In genomic region chr1:205842177-205842576, GRCh38 we compare ENCODE assay signal across 2 cellular contexts.
TF ChIP-seq lines count a peak whose summit lies in the region.

No MANE protein-coding gene starts in this region.

TF ChIP-seq in SK-N-SH, 30 proteins besides CTCF, POLR2A, EP300 and RAD21 (continued from another document):
- no peak for TF ChIP-seq REST (IDR thresholded peaks at IDR 0.05; ENCODE audit: low read depth, low read length)
- no peak for TF ChIP-seq RCOR1 (IDR thresholded peaks at IDR 0.05; ENCODE audit: low read length)
- no peak for TF ChIP-seq NFIC (IDR thresholded peaks at IDR 0.05; ENCODE audit: borderline replicate concordance)
- no peak for TF ChIP-seq FOXJ3 (CRISPR knock-in tag; IDR thresholded peaks at IDR 0.05)
- TF ChIP-seq FOXM1 (IDR thresholded peaks at IDR 0.05; ENCODE audit: low read depth): no peak
- no peak for TF ChIP-seq NRF1 (IDR thresholded peaks at IDR 0.05; ENCODE audit: low read depth, low read length)
- TF ChIP-seq JUND (IDR thresholded peaks at IDR 0.05): no peak
- no peak for TF ChIP-seq RFX5 (IDR thresholded peaks at IDR 0.05; ENCODE audit: low read length)
- no peak for TF ChIP-seq SMC3 (IDR thresholded peaks at IDR 0.05; ENCODE audit: low read depth, low read length)
- TF ChIP-seq MEF2A (IDR thresholded peaks at IDR 0.05; ENCODE audit: borderline replicate concordance, low read depth): no peak
- no peak for TF ChIP-seq PBX3 (IDR thresholded peaks at IDR 0.05)
- TF ChIP-seq RXRA (IDR thresholded peaks at IDR 0.05; ENCODE audit: borderline replicate concordance, low read depth): no peak

TF ChIP-seq in SK-N-SH treated with all-trans-retinoic acid at 6 μM for 48 hours, 23 proteins besides CTCF, POLR2A, EP300 and RAD21 (continued from another document):
- TF ChIP-seq CSRNP3 (CRISPR knock-in tag; IDR thresholded peaks at IDR 0.05) (no peak), ZC3H10 (CRISPR knock-in tag; IDR thresholded peaks at IDR 0.05) (no peak), CREB5 (CRISPR knock-in tag; IDR thresholded peaks at IDR 0.05; ENCODE audit: low read depth) (no peak), OSR1 (CRISPR knock-in tag; IDR thresholded peaks at IDR 0.05) (no peak), RARB (CRISPR knock-in tag; IDR thresholded peaks at IDR 0.05) (no peak), SNAI2 (CRISPR knock-in tag; IDR thresholded peaks at IDR 0.05) (no peak), PATZ1 (CRISPR knock-in tag; IDR thresholded peaks at IDR 0.05; ENCODE audit: borderline replicate concordance) (no peak), ZNF565 (CRISPR knock-in tag; conservative IDR thresholded peaks at IDR 0.05; ENCODE audit: low read depth) (no peak), TSHZ2 (CRISPR knock-in tag; IDR thresholded peaks at IDR 0.05) (no peak), GLIS3 (CRISPR knock-in tag; IDR thresholded peaks at IDR 0.05) (no peak), ZNF70 (CRISPR knock-in tag; IDR thresholded peaks at IDR 0.05) (no peak), ZFP3 (CRISPR knock-in tag; IDR thresholded peaks at IDR 0.05) (no peak), POU6F1 (CRISPR knock-in tag; IDR thresholded peaks at IDR 0.05; ENCODE audit: borderline replicate concordance, low read depth) (no peak), ARNTL (CRISPR knock-in tag; IDR thresholded peaks at IDR 0.05; ENCODE audit: borderline replicate concordance, low read depth) (no peak), TOX (CRISPR knock-in tag; IDR thresholded peaks at IDR 0.05; ENCODE audit: borderline replicate concordance) (no peak), ESRRG (CRISPR knock-in tag; IDR thresholded peaks at IDR 0.05) (no peak), ZNF8 (CRISPR knock-in tag; IDR thresholded peaks at IDR 0.05) (no peak), ZFP30 (CRISPR knock-in tag; IDR thresholded peaks at IDR 0.05) (no peak)
